Comparison of ENCODE assay signal across 18 cellular contexts in genomic region chr2:180734382-180734781, GRCh38.
"Had no signal": no experiment of that assay in that cellular context is flagged by ENCODE, and none has a peak within 500 bp of the region (broad histone marks: within the 10 kb centered on the region; RNA-seq: fewer than 3 reads in every experiment).

No MANE protein-coding gene starts in this region.

- H3K4me1 ChIP-seq: esophagus muscularis mucosa, pancreas had no signal

- ATAC-seq: effector memory CD8-positive, alpha-beta T cell; gastrocnemius medialis; mucosa of descending colon; natural killer cell; pancreas; sciatic nerve had no signal

- H3K36me3 ChIP-seq: esophagus muscularis mucosa, gastrocnemius medialis, pancreas, stomach, thoracic aorta, transverse colon had no signal

- H3K27ac Mint-ChIP-seq: effector memory CD8-positive, alpha-beta T cell; natural killer cell had no signal

- DNase-seq: effector memory CD8-positive, alpha-beta T cell; gastrocnemius medialis; mucosa of descending colon; natural killer cell; occipital lobe; pancreas; retina; stimulated activated naive CD4-positive, alpha-beta T cell; stomach; substantia nigra; transverse colon had no signal

- H3K4me3 ChIP-seq: esophagus muscularis mucosa, gastrocnemius medialis, mucosa of descending colon, pancreas, skin epidermis, stomach, thoracic aorta, transverse colon had no signal

- H3K4me3 Mint-ChIP-seq: effector memory CD8-positive, alpha-beta T cell; natural killer cell; neural crest cell had no signal

- H3K9me3 ChIP-seq: esophagus muscularis mucosa, gastrocnemius medialis, mucosa of descending colon, pancreas, stomach, thoracic aorta, transverse colon had no signal

- H3K27me3 Mint-ChIP-seq: progenitor cell of endocrine pancreas had no signal

- H3K27me3 ChIP-seq: esophagus muscularis mucosa, gastrocnemius medialis, stomach, transverse colon had no signal

- H3K27ac ChIP-seq: epithelial cell of prostate, esophagus muscularis mucosa, pancreas, skin epidermis, stomach, thoracic aorta, transverse colon had no signal

- H3K9me3 Mint-ChIP-seq: effector memory CD8-positive, alpha-beta T cell; natural killer cell; neural crest cell had no signal

- H3K36me3 Mint-ChIP-seq: natural killer cell had no signal

- H3K4me1 Mint-ChIP-seq: natural killer cell, neural crest cell had no signal
